Comparison of ENCODE assay signal across 1 cellular context in genomic region chr18:57209697-57210096, GRCh38.
TF ChIP-seq lines count a peak whose summit lies in the region.

No MANE protein-coding gene starts in this region.

TF ChIP-seq in HepG2, 621 proteins besides CTCF, POLR2A, EP300 and RAD21 (continued from another document):
- TF ChIP-seq HINFP (CRISPR knock-in tag; IDR thresholded peaks at IDR 0.05; ENCODE audit: low read depth) (no peak), ZNF280B (CRISPR knock-in tag; IDR thresholded peaks at IDR 0.05; ENCODE audit: borderline replicate concordance) (no peak), ZNF770 (CRISPR knock-in tag; IDR thresholded peaks at IDR 0.05) (no peak), ZNF10 (CRISPR knock-in tag; IDR thresholded peaks at IDR 0.05; ENCODE audit: borderline replicate concordance, low read depth) (no peak), CSRNP1 (CRISPR knock-in tag; IDR thresholded peaks at IDR 0.05) (no peak), ZFP36L1 (CRISPR knock-in tag; IDR thresholded peaks at IDR 0.05) (no peak), ZNF841 (CRISPR knock-in tag; IDR thresholded peaks at IDR 0.05; ENCODE audit: borderline replicate concordance) (no peak), THRA (CRISPR knock-in tag; IDR thresholded peaks at IDR 0.05; ENCODE audit: borderline replicate concordance) (no peak), ZNF12 (CRISPR knock-in tag; IDR thresholded peaks at IDR 0.05) (no peak), TCF7L2 (IDR thresholded peaks at IDR 0.05; ENCODE audit: low read depth, low read length) (no peak), MTERF4 (CRISPR knock-in tag; IDR thresholded peaks at IDR 0.05) (no peak), YEATS2 (CRISPR knock-in tag; IDR thresholded peaks at IDR 0.05; ENCODE audit: borderline replicate concordance) (no peak)
TF ChIP-seq in HepG2: peak in this region for 0.
